In the genomic region with DNA sequence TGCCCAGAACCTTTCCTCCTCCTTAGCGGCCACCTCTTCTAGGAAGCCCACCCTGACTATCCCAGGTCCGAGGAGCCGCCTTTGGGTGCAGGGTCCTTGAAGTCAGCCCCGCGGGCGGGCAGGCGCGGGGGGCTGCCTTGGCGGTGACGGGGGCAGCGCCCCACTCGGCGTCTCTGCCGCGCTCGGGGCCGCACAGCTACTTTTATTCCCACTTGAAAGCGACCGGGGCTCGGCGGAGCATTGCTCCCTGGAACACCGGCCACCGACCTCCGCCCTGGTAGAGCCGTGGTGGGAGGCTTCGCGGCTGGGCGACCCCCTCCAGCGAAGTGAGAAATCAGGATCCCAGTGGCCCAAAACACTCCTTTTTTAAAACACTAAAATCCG, we compare ENCODE assay signal across 8 cellular contexts. TPM values are rescaled to one million over a fixed set of nuclear protein-coding genes. Genes with fewer than 3 reads are reported as not detected.
A peak's percentile ranks its signal among the peaks of the same experiment; 100 is the strongest.
DNase-seq lines count a peak whose midpoint lies in the region; ATAC-seq, FAIRE-seq and TF ChIP-seq lines count a peak whose summit lies in the region.

No MANE protein-coding gene starts in this region.

- WGBS in GM12878 (ENCODE audit: insufficient coverage, insufficient replicate concordance, low lambda C conversion rate, missing lambda C conversion rate) = 5% methylated on average over 30 of the region's 30 CpGs

- no peak for TF ChIP-seq POLR2A in GM12878 (IDR thresholded peaks at IDR 0.05; ENCODE audit: low read depth, low read length)

- DNase-seq in right atrium auricular region (ENCODE audit: low spot score) (no peak), left ventricle myocardium superior (no peak), GM12878 (ENCODE audit: low read depth, low spot score) (no peak), memory B cell (ENCODE audit: low spot score in 2 of 2) (no peak), posterior vena cava (ENCODE audit: low spot score) (no peak), NCI-H146 (lab: John Stamatoyannopoulos, UW) (no peak)

- H3K9me3 ChIP-seq in right atrium auricular region (no peaks in the 10 kb centered on the region), GM12878 (replicated peaks; ENCODE audit: control insufficient read depth, insufficient read depth, low read length) (no peaks in the 10 kb centered on the region)

- TF ChIP-seq RAD21 in GM12878 (IDR thresholded peaks at IDR 0.05; ENCODE audit: insufficient read depth, low read depth, low read length) = no peak

- H3K9me3 Mint-ChIP-seq in memory B cell = no peaks in the 10 kb centered on the region

- peak overlapping the region; percentile 48 to 64 for H3K27ac ChIP-seq in right atrium auricular region
- H3K27ac ChIP-seq in GM12878 (ENCODE audit: control insufficient read depth, insufficient read depth) = no peak overlapping the region

- RAD21 ChIA-PET in GM12878 (lab: Charles Lee; ENCODE audit: unreplicated experiment) = no interaction called here

- H3K36me3 ChIP-seq in right atrium auricular region (peaks cover 12% of the 10 kb centered on the region), GM12878 (ENCODE audit: control insufficient read depth in 2 of 2, insufficient read depth in 2 of 2, low read length in 1 of 2) (peaks cover 0 to 10% of the 10 kb centered on the region in 2 experiments; a peak in 2 of 4 replicates)

- no peaks in the 10 kb centered on the region for H3K36me3 Mint-ChIP-seq in memory B cell

- H3K27me3 ChIP-seq in right atrium auricular region = no peaks in the 10 kb centered on the region
- no peaks in the 10 kb centered on the region for H3K27me3 ChIP-seq in GM12878 (replicated peaks in 1 of 2; ENCODE audit: control insufficient read depth in 2 of 2, insufficient read depth in 2 of 2, low read length in 1 of 2)

- no peak for TF ChIP-seq EP300 in GM12878 (IDR thresholded peaks at IDR 0.05; ENCODE audit: borderline replicate concordance in 1 of 2, control insufficient read depth in 1 of 2, low read depth in 2 of 2, low read length in 2 of 2)

- POLR2A ChIA-PET in GM12878 (lab: Charles Lee) = interaction anchor here (0.6 to 2.1 kb wide), 3 partner anchors 8 to 20 kb away, joined by 5 to 7 read pairs (median 7); partner anchors contain the start of gene HDAC10

- H3K4me3 ChIP-seq in right atrium auricular region = peak overlapping the region; percentile 32 to 62
- peak overlapping the region; percentile 76 for H3K4me3 ChIP-seq in GM12878

- no peaks in the 10 kb centered on the region for H3K79me2 ChIP-seq in GM12878 (ENCODE audit: control insufficient read depth, insufficient read depth, low read length)

- no TSS peak for BruUV-seq in GM12878 (replicated peaks; lab: Mats Ljungman, UMichigan)

- TF ChIP-seq CTCF in right atrium auricular region (IDR thresholded peaks at IDR 0.05) (no peak), GM12878 (IDR thresholded peaks at IDR 0.05 in 2 of 3, conservative IDR thresholded peaks at IDR 0.05 in 1 of 3; ENCODE audit: control insufficient read depth in 2 of 3, extremely low read depth in 1 of 3, insufficient read depth in 1 of 3, low read depth in 3 of 3, low read length in 3 of 3) (no peak)

- ATAC-seq in left ventricle myocardium superior (no peak), GM12878 (no peak), memory B cell (ENCODE audit: low read depth) (no peak), GM21423 (IDR thresholded peaks at IDR 0.05; ENCODE audit: unreplicated experiment) (no peak), GM18909 (IDR thresholded peaks at IDR 0.05; ENCODE audit: poor library complexity, unreplicated experiment) (no peak)

- no peak for FAIRE-seq in GM12878 (lab: Jason Lieb, UNC)

- CTCF ChIA-PET in GM12878 (lab: Yijun Ruan, JAX) = interaction anchor here (1.3 to 2.9 kb wide), 3 partner anchors 20 to 58 kb away, joined by 5 to 20 read pairs (median 6); partner anchors contain the start of gene HDAC10

- peaks cover 0 to 64% of the 10 kb centered on the region in 2 donors for H3K4me1 ChIP-seq in right atrium auricular region
- H3K4me1 ChIP-seq in GM12878 (ENCODE audit: control insufficient read depth, insufficient read depth, low read length) = peaks cover 10% of the 10 kb centered on the region

- in situ Hi-C loops in GM12878 (cut with MboI) = no loop called here

- H3K4me1 Mint-ChIP-seq in memory B cell = peaks cover 15% of the 10 kb centered on the region

- no peak overlapping the region for H3K9ac ChIP-seq in GM12878 (ENCODE audit: control insufficient read depth, insufficient read depth, low read length)

- intact Hi-C loops in left ventricle myocardium superior (cut with micrococcal nuclease) (loop anchor here (10.0 kb wide), 1 partner anchor 54 kb away; the partner anchor contains the start of gene DENND6B), GM12878 (cut with micrococcal nuclease; ENCODE audit: unreplicated experiment) (no loop called here), posterior vena cava (cut with DNase I) (no loop called here)

- H2AFZ ChIP-seq in GM12878 (ENCODE audit: control insufficient read depth, low read depth, low read length) = no peak overlapping the region

- no peak overlapping the region for H3K27ac Mint-ChIP-seq in memory B cell

- H3K27me3 Mint-ChIP-seq in memory B cell = peaks cover 2% of the 10 kb centered on the region

- H4K20me1 ChIP-seq in GM12878 (ENCODE audit: control insufficient read depth, insufficient read depth) = no peaks in the 10 kb centered on the region

- peak overlapping the region; percentile 93 for H3K4me2 ChIP-seq in GM12878 (ENCODE audit: control insufficient read depth, insufficient read depth)

- SMC1A ChIA-PET in GM12878 (lab: Charles Lee; ENCODE audit: uncharacterized antibody, unreplicated experiment) = no interaction called here

- H3K4me3 Mint-ChIP-seq in memory B cell = peak overlapping the region; percentile 80

RNA-seq across cellular contexts. Expression of gene MAPK11, which starts 0.8 kb away (rescaled TPM):
- total RNA-seq in right atrium auricular region (1 to 10 TPM; 3.7 to 4.0 TPM), left ventricle myocardium superior (9.1 TPM), GM12878 (2014; rRNA removed) (9.4 and 10.0 TPM in 2 replicates), GM12878 (2014; rRNA removed; fragmentation: Illumina TruSeq; extraction: Trizol) (3.8 and 4.0 TPM in 2 replicates), GM12878 (2021) (10.8 and 12.8 TPM in 2 replicates), posterior vena cava (10 to 100 TPM; 11.5 to 11.6 TPM)
- total RNA-seq in GM12878 (2013; cell fraction: nucleolus; rRNA removed) = 5.1 and 5.8 TPM in 2 replicates
- 2.6 TPM for polyA plus RNA-seq in GM12878 (2011; ENCODE audit: low read depth)
- polyA plus RNA-seq in GM12878 (2011; rRNA removed) (2.5 and 6.2 TPM in 2 replicates), GM12878 (2014; fragmentation: Illumina TruSeq; extraction: Trizol) (1.4 and 3.7 TPM in 2 replicates), GM12878 (2014; fragmentation: Nextera tagmentation; extraction: Ambion mirVana) (under 1 TPM; 0.05 to 0.16 TPM), GM12878 (2014; rRNA removed) (11.6 and 14.0 TPM in 2 replicates), GM12878 (2016; fragmentation: Nextera tagmentation; extraction: Ambion mirVana) (under 1 TPM; 0.44 to 0.58 TPM)
- 5.7 and 9.1 TPM in 2 replicates for polyA plus RNA-seq in GM12878 (2011; cell fraction: cytosol; rRNA removed)
- 33.9 and 40.9 TPM in 2 replicates for polyA plus RNA-seq in GM12878 (2011; cell fraction: nucleus; rRNA removed)
- 6.6 and 7.4 TPM in 2 replicates for polyA plus RNA-seq in GM12878 (2012)
- polyA minus RNA-seq in GM12878 (2011; rRNA and poly(A)+ RNA removed) = 3.4 and 6.0 TPM in 2 replicates
- 2.1 and 3.0 TPM in 2 replicates for polyA minus RNA-seq in GM12878 (2011; cell fraction: cytosol; rRNA and poly(A)+ RNA removed)
- polyA minus RNA-seq in GM12878 (2011; cell fraction: nucleus; rRNA and poly(A)+ RNA removed) = 2.9 and 3.2 TPM in 2 replicates

RNA-seq across cellular contexts. Expression of gene MAPK12, which starts 9.5 kb away (rescaled TPM):
- total RNA-seq in right atrium auricular region (10 to 100 TPM in 1 of 2 donors, 1 to 10 TPM in 1; 5.0 to 13.0 TPM), left ventricle myocardium superior (15.8 TPM), GM12878 (2014; rRNA removed) (22.8 and 23.0 TPM in 2 replicates), GM12878 (2014; rRNA removed; fragmentation: Illumina TruSeq; extraction: Trizol) (14.5 and 16.5 TPM in 2 replicates), GM12878 (2021) (34.0 and 38.9 TPM in 2 replicates), posterior vena cava (10 to 100 TPM; 10.4 to 13.2 TPM)
- 54.9 and 65.7 TPM in 2 replicates for total RNA-seq in GM12878 (2013; cell fraction: nucleolus; rRNA removed)
- 6.8 TPM for polyA plus RNA-seq in GM12878 (2011; ENCODE audit: low read depth)
- polyA plus RNA-seq in GM12878 (2011; rRNA removed) (7.5 and 16.1 TPM in 2 replicates), GM12878 (2014; fragmentation: Illumina TruSeq; extraction: Trizol) (3.6 and 16.1 TPM in 2 replicates), GM12878 (2014; fragmentation: Nextera tagmentation; extraction: Ambion mirVana) (1 to 10 TPM; 1.1 to 3.8 TPM), GM12878 (2014; rRNA removed) (32.0 and 33.2 TPM in 2 replicates), GM12878 (2016; fragmentation: Nextera tagmentation; extraction: Ambion mirVana) (10 to 100 TPM in 1 of 2 experiments, 1 to 10 TPM in 1; 9.5 to 17.1 TPM)
- polyA plus RNA-seq in GM12878 (2011; cell fraction: cytosol; rRNA removed) = 22.6 and 27.5 TPM in 2 replicates
- 130 and 145 TPM in 2 replicates for polyA plus RNA-seq in GM12878 (2011; cell fraction: nucleus; rRNA removed)
- 15.0 and 21.3 TPM in 2 replicates for polyA plus RNA-seq in GM12878 (2012)
- polyA minus RNA-seq in GM12878 (2011; rRNA and poly(A)+ RNA removed) = 12.6 and 18.3 TPM in 2 replicates
- 7.8 and 10.4 TPM in 2 replicates for polyA minus RNA-seq in GM12878 (2011; cell fraction: cytosol; rRNA and poly(A)+ RNA removed)
- polyA minus RNA-seq in GM12878 (2011; cell fraction: nucleus; rRNA and poly(A)+ RNA removed) = 25.1 and 35.3 TPM in 2 replicates

RNA-seq across cellular contexts. Expression of gene HDAC10, which starts 19.9 kb away (rescaled TPM):
- total RNA-seq in right atrium auricular region = 1 to 10 TPM; 6.7 to 9.1 TPM
- total RNA-seq in left ventricle myocardium superior = 12.7 TPM
- total RNA-seq in GM12878 (2013; cell fraction: nucleolus; rRNA removed) = 111 and 138 TPM in 2 replicates
- 13.8 and 20.5 TPM in 2 replicates for total RNA-seq in GM12878 (2014; rRNA removed)
- total RNA-seq in GM12878 (2014; rRNA removed; fragmentation: Illumina TruSeq; extraction: Trizol) = 3.9 and 5.1 TPM in 2 replicates
- 42.4 and 48.6 TPM in 2 replicates for total RNA-seq in GM12878 (2021)
- 19.5 TPM for polyA plus RNA-seq in GM12878 (2011; ENCODE audit: low read depth)
- 4.4 and 7.9 TPM in 2 replicates for polyA plus RNA-seq in GM12878 (2011; rRNA removed)
- 6.1 and 11.1 TPM in 2 replicates for polyA plus RNA-seq in GM12878 (2011; cell fraction: cytosol; rRNA removed)
- polyA plus RNA-seq in GM12878 (2011; cell fraction: nucleus; rRNA removed) = 298 and 323 TPM in 2 replicates
- 62.3 and 69.8 TPM in 2 replicates for polyA plus RNA-seq in GM12878 (2012)
- 1.2 and 4.3 TPM in 2 replicates for polyA plus RNA-seq in GM12878 (2014; fragmentation: Illumina TruSeq; extraction: Trizol)
- under 1 TPM; 0.26 to 0.51 TPM for polyA plus RNA-seq in GM12878 (2014; fragmentation: Nextera tagmentation; extraction: Ambion mirVana)
- polyA plus RNA-seq in GM12878 (2014; rRNA removed) = 42.3 and 51.7 TPM in 2 replicates
- polyA plus RNA-seq in GM12878 (2016; fragmentation: Nextera tagmentation; extraction: Ambion mirVana) = 1 to 10 TPM; 4.5 to 5.0 TPM
- 9.3 and 15.4 TPM in 2 replicates for polyA minus RNA-seq in GM12878 (2011; rRNA and poly(A)+ RNA removed)
- polyA minus RNA-seq in GM12878 (2011; cell fraction: cytosol; rRNA and poly(A)+ RNA removed) = 11.4 and 11.5 TPM in 2 replicates
- polyA minus RNA-seq in GM12878 (2011; cell fraction: nucleus; rRNA and poly(A)+ RNA removed) = 51.5 and 73.5 TPM in 2 replicates
- total RNA-seq in posterior vena cava = 10 to 100 TPM; 14.1 to 23.6 TPM

RNA-seq across cellular contexts. Expression of gene TUBGCP6, which starts 26.2 kb away (rescaled TPM):
- total RNA-seq in right atrium auricular region (10 to 100 TPM; 19.5 to 22.1 TPM), left ventricle myocardium superior (18.4 TPM), GM12878 (2014; rRNA removed) (29.8 and 31.1 TPM in 2 replicates), GM12878 (2014; rRNA removed; fragmentation: Illumina TruSeq; extraction: Trizol) (9.7 and 10.4 TPM in 2 replicates), GM12878 (2021) (33.3 and 41.4 TPM in 2 replicates), posterior vena cava (10 to 100 TPM; 20.6 to 23.4 TPM)
- 117 and 138 TPM in 2 replicates for total RNA-seq in GM12878 (2013; cell fraction: nucleolus; rRNA removed)
- polyA plus RNA-seq in GM12878 (2011; ENCODE audit: low read depth) = 14.9 TPM
- polyA plus RNA-seq in GM12878 (2011; rRNA removed) (7.7 and 16.1 TPM in 2 replicates), GM12878 (2014; fragmentation: Illumina TruSeq; extraction: Trizol) (5.7 and 9.6 TPM in 2 replicates), GM12878 (2014; fragmentation: Nextera tagmentation; extraction: Ambion mirVana) (1 to 10 TPM in 1 of 2 experiments, under 1 TPM in 1; 0.74 to 2.0 TPM), GM12878 (2014; rRNA removed) (35.5 and 42.2 TPM in 2 replicates), GM12878 (2016; fragmentation: Nextera tagmentation; extraction: Ambion mirVana) (10 to 100 TPM; 22.8 to 23.0 TPM)
- 16.2 and 26.4 TPM in 2 replicates for polyA plus RNA-seq in GM12878 (2011; cell fraction: cytosol; rRNA removed)
- 370 and 394 TPM in 2 replicates for polyA plus RNA-seq in GM12878 (2011; cell fraction: nucleus; rRNA removed)
- polyA plus RNA-seq in GM12878 (2012) = 31.4 and 32.3 TPM in 2 replicates
- polyA minus RNA-seq in GM12878 (2011; rRNA and poly(A)+ RNA removed) = 13.4 and 15.0 TPM in 2 replicates
- polyA minus RNA-seq in GM12878 (2011; cell fraction: cytosol; rRNA and poly(A)+ RNA removed) = 10.2 and 10.4 TPM in 2 replicates
- polyA minus RNA-seq in GM12878 (2011; cell fraction: nucleus; rRNA and poly(A)+ RNA removed) = 32.4 and 44.1 TPM in 2 replicates

RNA-seq across cellular contexts. Expression of gene PLXNB2, which starts 36.4 kb away (rescaled TPM):
- total RNA-seq in right atrium auricular region (10 to 100 TPM; 60.3 to 92.8 TPM), left ventricle myocardium superior (81.7 TPM), GM12878 (2014; rRNA removed) (32.6 and 42.0 TPM in 2 replicates), GM12878 (2014; rRNA removed; fragmentation: Illumina TruSeq; extraction: Trizol) (19.8 and 21.8 TPM in 2 replicates), GM12878 (2021) (133 and 134 TPM in 2 replicates), posterior vena cava (100 to 1,000 TPM; 108 to 125 TPM)
- total RNA-seq in GM12878 (2013; cell fraction: nucleolus; rRNA removed) = 180 and 204 TPM in 2 replicates
- polyA plus RNA-seq in GM12878 (2011; ENCODE audit: low read depth) = 25.4 TPM
- polyA plus RNA-seq in GM12878 (2011; rRNA removed) (19.9 and 41.8 TPM in 2 replicates), GM12878 (2014; fragmentation: Illumina TruSeq; extraction: Trizol) (6.3 and 23.5 TPM in 2 replicates), GM12878 (2014; fragmentation: Nextera tagmentation; extraction: Ambion mirVana) (1 to 10 TPM in 1 of 2 experiments, under 1 TPM in 1; 0.68 to 4.5 TPM), GM12878 (2014; rRNA removed) (65.4 and 84.9 TPM in 2 replicates), GM12878 (2016; fragmentation: Nextera tagmentation; extraction: Ambion mirVana) (10 to 100 TPM; 69.3 to 80.0 TPM)
- 57.3 and 73.0 TPM in 2 replicates for polyA plus RNA-seq in GM12878 (2011; cell fraction: cytosol; rRNA removed)
- polyA plus RNA-seq in GM12878 (2011; cell fraction: nucleus; rRNA removed) = 319 and 335 TPM in 2 replicates
- 53.9 and 72.5 TPM in 2 replicates for polyA plus RNA-seq in GM12878 (2012)
- polyA minus RNA-seq in GM12878 (2011; rRNA and poly(A)+ RNA removed) = 52.2 and 84.0 TPM in 2 replicates
- polyA minus RNA-seq in GM12878 (2011; cell fraction: cytosol; rRNA and poly(A)+ RNA removed) = 54.8 and 57.2 TPM in 2 replicates
- polyA minus RNA-seq in GM12878 (2011; cell fraction: nucleus; rRNA and poly(A)+ RNA removed) = 57.8 and 74.9 TPM in 2 replicates
